In genomic region chr9:20048985-20049384, GRCh38 we compare ENCODE assay signal across 1 cellular context.
TF ChIP-seq lines count a peak whose summit lies in the region.

No MANE protein-coding gene starts in this region.

TF ChIP-seq in HepG2, 621 proteins besides CTCF, POLR2A, EP300 and RAD21 (continued from another document):
- TF ChIP-seq ZBTB49 (CRISPR knock-in tag; IDR thresholded peaks at IDR 0.05; ENCODE audit: borderline replicate concordance), result no peak
- TF ChIP-seq ARNT2 (CRISPR knock-in tag; IDR thresholded peaks at IDR 0.05; ENCODE audit: low read depth), result no peak
- TF ChIP-seq PCBP1 (IDR thresholded peaks at IDR 0.05; ENCODE audit: borderline replicate concordance, low read depth, low read length), result no peak
